In genomic region chr12:87939182-87939581, GRCh38 we compare ENCODE assay signal across 28 cellular contexts.
"Had no signal": no experiment of that assay in that cellular context is flagged by ENCODE, and none has a peak within 500 bp of the region (broad histone marks: within the 10 kb centered on the region; RNA-seq: fewer than 3 reads in every experiment).

No MANE protein-coding gene starts in this region.

- H3K9me3 Mint-ChIP-seq: natural killer cell treated with Interleukin-12 subunit alpha and Interleukin-12 subunit beta and Interleukin-15 and Interleukin-18, amount 100 ng/mL, for 72 hours; stimulated activated naive CD8-positive, alpha-beta T cell treated with anti-CD3 and anti-CD28 coated beads, Interleukin-15, Interleukin-2, amounts not matched to agents 100 ng/mL and 50 ng/mL, for 24 hours had no signal

- H3K4me3 ChIP-seq: colonic mucosa, esophagus muscularis mucosa, heart right ventricle, left lung, mucosa of descending colon, pancreas, right lobe of liver, thoracic aorta, tibial nerve, upper lobe of left lung had no signal

- H3K4me1 Mint-ChIP-seq: naive B cell; stimulated activated naive B cell treated with anti-CD40 and anti-IgM and Interleukin-4, amounts not matched to agents 10 μg/mL and 1 μg/mL and 100 μg/mL, for 72 hours had no signal

- H3K4me3 Mint-ChIP-seq: dendritic cell treated with granulocyte-macrophage colony-stimulating factor and Interleukin-4, amounts not matched to agents 40 ng/mL and 50 ng/mL, for 4 days; mesothelial cell of epicardium; naive B cell; natural killer cell treated with Interleukin-12 subunit alpha and Interleukin-12 subunit beta and Interleukin-15 and Interleukin-18, amount 100 ng/mL, for 72 hours; neural crest cell; stimulated activated naive B cell treated with anti-CD40 and anti-IgM and Interleukin-4, amounts not matched to agents 10 μg/mL and 1 μg/mL and 100 μg/mL, for 72 hours; stimulated activated naive CD8-positive, alpha-beta T cell treated with anti-CD3 and anti-CD28 coated beads, Interleukin-15, Interleukin-2, amounts not matched to agents 100 ng/mL and 50 ng/mL, for 24 hours had no signal

- H3K27ac Mint-ChIP-seq: dendritic cell treated with granulocyte-macrophage colony-stimulating factor and Interleukin-4, amounts not matched to agents 40 ng/mL and 50 ng/mL, for 4 days; mesothelial cell of epicardium; naive B cell; natural killer cell treated with Interleukin-12 subunit alpha and Interleukin-12 subunit beta and Interleukin-15 and Interleukin-18, amount 100 ng/mL, for 72 hours; progenitor cell of endocrine pancreas; stimulated activated naive B cell treated with anti-CD40 and anti-IgM and Interleukin-4, amounts not matched to agents 10 μg/mL and 1 μg/mL and 100 μg/mL, for 72 hours; stimulated activated naive CD8-positive, alpha-beta T cell treated with anti-CD3 and anti-CD28 coated beads, Interleukin-15, Interleukin-2, amounts not matched to agents 100 ng/mL and 50 ng/mL, for 24 hours had no signal

- H3K27me3 Mint-ChIP-seq: dendritic cell treated with granulocyte-macrophage colony-stimulating factor and Interleukin-4, amounts not matched to agents 40 ng/mL and 50 ng/mL, for 4 days; naive B cell; natural killer cell treated with Interleukin-12 subunit alpha and Interleukin-12 subunit beta and Interleukin-15 and Interleukin-18, amount 100 ng/mL, for 72 hours; progenitor cell of endocrine pancreas; stimulated activated naive B cell treated with anti-CD40 and anti-IgM and Interleukin-4, amounts not matched to agents 10 μg/mL and 1 μg/mL and 100 μg/mL, for 72 hours; stimulated activated naive CD8-positive, alpha-beta T cell treated with anti-CD3 and anti-CD28 coated beads, Interleukin-15, Interleukin-2, amounts not matched to agents 100 ng/mL and 50 ng/mL, for 24 hours had no signal

- H3K36me3 Mint-ChIP-seq: naive B cell; natural killer cell treated with Interleukin-12 subunit alpha and Interleukin-12 subunit beta and Interleukin-15 and Interleukin-18, amount 100 ng/mL, for 72 hours; stimulated activated naive B cell treated with anti-CD40 and anti-IgM and Interleukin-4, amounts not matched to agents 10 μg/mL and 1 μg/mL and 100 μg/mL, for 72 hours had no signal

- H3K27me3 ChIP-seq: colonic mucosa, esophagus muscularis mucosa, foreskin keratinocyte, heart right ventricle, left lung, neutrophil, pancreas, right lobe of liver, tibial nerve, upper lobe of left lung had no signal

- H3K36me3 ChIP-seq: colonic mucosa, esophagus muscularis mucosa, heart right ventricle, left lung, neutrophil, pancreas, right lobe of liver, thoracic aorta, tibial nerve, upper lobe of left lung had no signal

- ATAC-seq: foreskin keratinocyte; heart right ventricle; left cardiac atrium; left lung; mucosa of descending colon; natural killer cell treated with Interleukin-12 subunit alpha and Interleukin-12 subunit beta and Interleukin-15 and Interleukin-18, amount 100 ng/mL, for 72 hours; pancreas; right lobe of liver; stimulated activated naive B cell treated with anti-CD40 and anti-IgM and Interleukin-4, amounts not matched to agents 10 μg/mL and 1 μg/mL and 100 μg/mL, for 72 hours had no signal

- H3K9me3 ChIP-seq: colonic mucosa, esophagus muscularis mucosa, heart right ventricle, mucosa of descending colon, neutrophil, pancreas, right lobe of liver, thoracic aorta, tibial nerve had no signal

- H3K27ac ChIP-seq: colonic mucosa, esophagus muscularis mucosa, foreskin keratinocyte, heart right ventricle, left lung, neutrophil, pancreas, right lobe of liver, thoracic aorta, tibial nerve, upper lobe of left lung had no signal

- DNase-seq: colonic mucosa; effector CD8-positive, alpha-beta T cell; foreskin keratinocyte; glutamatergic neuron; heart right ventricle; hippocampal formation; left cardiac atrium; left lung; mesenchymal stem cell; mucosa of descending colon; naive B cell; pancreas; right lobe of liver; small intestine; stimulated activated CD4-positive, alpha-beta T cell treated with anti-CD3 and anti-CD28 coated beads, Interleukin-15, amount 100 ng/mL, for 24 hours; stimulated activated CD4-positive, alpha-beta T cell treated with anti-CD3 and anti-CD28 coated beads, Interleukin-2, amount 100 ng/mL, for 48 hours; stimulated activated naive B cell treated with anti-CD40 and anti-IgM and Interleukin-4, amounts not matched to agents 10 μg/mL and 1 μg/mL and 100 μg/mL, for 72 hours; upper lobe of left lung had no signal

- H3K4me1 ChIP-seq: colonic mucosa, esophagus muscularis mucosa, foreskin keratinocyte, heart right ventricle, left lung, pancreas, right lobe of liver, tibial nerve, upper lobe of left lung had no signal
